Comparison of ENCODE assay signal across 9 cellular contexts in genomic region chr11:73995247-73995646, GRCh38. TPM values are rescaled to one million over a fixed set of nuclear protein-coding genes. Genes with fewer than 3 reads are reported as not detected.
DNase-seq lines count a peak whose midpoint lies in the region; ATAC-seq, FAIRE-seq and TF ChIP-seq lines count a peak whose summit lies in the region.
"Had no signal": no experiment of that assay in that cellular context is flagged by ENCODE, and none has a peak within 500 bp of the region (broad histone marks: within the 10 kb centered on the region; RNA-seq: fewer than 3 reads in every experiment).

No MANE protein-coding gene starts in this region.

- H3K4me3 Mint-ChIP-seq in T-helper 2 cell treated with Interferon-gamma antibody and Interleukin-4, amounts not matched to agents 5 μg/mL and 100 μg/mL, for 36 hours, result peak overlapping the region; percentile 66

- H3K4me3 ChIP-seq in muscle layer of duodenum (ENCODE audit: low read depth in 1 of 2, low read length in 2 of 2), result no peak overlapping the region
- H3K4me3 ChIP-seq: HAP-1 had no signal

- peak; percentile 50 for ATAC-seq in GM18498 (IDR thresholded peaks at IDR 0.05; ENCODE audit: unreplicated experiment)
- peak; percentile 50 for ATAC-seq in HG03064 (IDR thresholded peaks at IDR 0.05; ENCODE audit: low read depth, unreplicated experiment)
- no peak for ATAC-seq in GM18519 (IDR thresholded peaks at IDR 0.05; ENCODE audit: low FRiP score, unreplicated experiment)
- ATAC-seq in foreskin keratinocyte, result no peak

- no peaks in the 10 kb centered on the region for H3K9me3 Mint-ChIP-seq in T-helper 2 cell treated with Interferon-gamma antibody and Interleukin-4, amounts not matched to agents 5 μg/mL and 100 μg/mL, for 36 hours

- H3K4me1 ChIP-seq in muscle layer of duodenum (ENCODE audit: control insufficient read depth in 1 of 2, insufficient read depth in 2 of 2, low read length in 2 of 2) (no peaks in the 10 kb centered on the region), foreskin keratinocyte (no peaks in the 10 kb centered on the region)
- H3K4me1 ChIP-seq: HAP-1 had no signal

- peaks cover 40% of the 10 kb centered on the region for H3K4me1 Mint-ChIP-seq in T-helper 2 cell treated with Interferon-gamma antibody and Interleukin-4, amounts not matched to agents 5 μg/mL and 100 μg/mL, for 36 hours (ENCODE audit: low read depth)

- H3K27me3 ChIP-seq in muscle layer of duodenum (ENCODE audit: low read depth, low read length), result no peaks in the 10 kb centered on the region
- H3K27me3 ChIP-seq in foreskin keratinocyte, result no peaks in the 10 kb centered on the region

- peaks cover 5% of the 10 kb centered on the region for H3K36me3 Mint-ChIP-seq in T-helper 2 cell treated with Interferon-gamma antibody and Interleukin-4, amounts not matched to agents 5 μg/mL and 100 μg/mL, for 36 hours (ENCODE audit: low read depth)

- H3K27ac ChIP-seq in muscle layer of duodenum (ENCODE audit: low read length) (peak overlapping the region; percentile 19), foreskin keratinocyte (no peak overlapping the region)

- no peak for TF ChIP-seq CTCF in foreskin keratinocyte (conservative IDR thresholded peaks at IDR 0.05)

- no peak for DNase-seq in T-helper 2 cell treated with Interferon-gamma antibody and Interleukin-4, amounts not matched to agents 5 μg/mL and 100 μg/mL, for 36 hours (ENCODE audit: low spot score)
- DNase-seq in RCC 7860 (ENCODE audit: low spot score), result no peak
- no peak for DNase-seq in NCI-H446 (lab: John Stamatoyannopoulos, UW)
- DNase-seq in foreskin keratinocyte, result no peak

- no peak for FAIRE-seq in RCC 7860 (lab: Jason Lieb, UNC)

- H3K9me3 ChIP-seq in muscle layer of duodenum (ENCODE audit: control insufficient read depth in 1 of 2, low read length in 2 of 2), result no peaks in the 10 kb centered on the region
- H3K9me3 ChIP-seq: HAP-1 had no signal

- no peaks in the 10 kb centered on the region for H3K27me3 Mint-ChIP-seq in T-helper 2 cell treated with Interferon-gamma antibody and Interleukin-4, amounts not matched to agents 5 μg/mL and 100 μg/mL, for 36 hours (ENCODE audit: low read depth)

- peak overlapping the region; percentile 98 for H3K27ac Mint-ChIP-seq in T-helper 2 cell treated with Interferon-gamma antibody and Interleukin-4, amounts not matched to agents 5 μg/mL and 100 μg/mL, for 36 hours

- no peaks in the 10 kb centered on the region for H3K36me3 ChIP-seq in muscle layer of duodenum (ENCODE audit: control insufficient read depth in 1 of 2, insufficient read depth in 2 of 2, low read length in 2 of 2)
- H3K36me3 ChIP-seq: HAP-1 had no signal

RNA-seq across cellular contexts. Expression of gene UCP2, which starts 12.6 kb away (rescaled TPM):
- total RNA-seq in foreskin keratinocyte, result 0.42 and 0.65 TPM in 2 replicates
- 1.0 and 1.2 TPM in 2 replicates for polyA plus RNA-seq in foreskin keratinocyte

RNA-seq across cellular contexts. Expression of gene UCP3, which starts 13.6 kb away (rescaled TPM):
- total RNA-seq in foreskin keratinocyte, result 0.21 and 0.48 TPM in 2 replicates
- 0.12 and 0.26 TPM in 2 replicates for polyA plus RNA-seq in foreskin keratinocyte

RNA-seq across cellular contexts. Expression of gene DNAJB13, which starts 44.4 kb away (rescaled TPM):
- 0.07 TPM in 1 of 2 replicates, not detected in the other for total RNA-seq in foreskin keratinocyte
- not detected in 2 replicates for polyA plus RNA-seq in foreskin keratinocyte

Comparison
In these comparisons a context has a peak if more than half of its experiments do, and no peak if none do; other contexts are left out.
1. ATAC-seq: peak in GM18498 (single experiment) and HG03064 (single experiment); none in GM18519 (single experiment) and foreskin keratinocyte (single experiment).